Comparison of ENCODE assay signal across 1 cellular context in genomic region chr12:131863711-131864396, GRCh38.
A peak's percentile ranks its signal among the peaks of the same experiment; 100 is the strongest.
TF ChIP-seq lines count a peak whose summit lies in the region.

No MANE protein-coding gene starts in this region.

TF ChIP-seq in H1, 55 proteins besides CTCF, POLR2A, EP300 and RAD21:
- TF ChIP-seq HDAC2 (IDR thresholded peaks at IDR 0.05; ENCODE audit: borderline replicate concordance in 1 of 2, low read depth in 2 of 2, low read length in 2 of 2) (peak in 1 of 2 experiments; percentile 40; a peak in 1 of 4 replicates), GTF2F1 (IDR thresholded peaks at IDR 0.05; ENCODE audit: borderline replicate concordance, low read depth, low read length) (no peak), SRF (IDR thresholded peaks at IDR 0.05; ENCODE audit: low read depth, low read length) (no peak), NANOG (IDR thresholded peaks at IDR 0.05; ENCODE audit: insufficient read depth, low read depth, low read length, poor library complexity, severe bottlenecking) (no peak), KDM1A (IDR thresholded peaks at IDR 0.05; ENCODE audit: borderline replicate concordance, low read length) (peak; percentile 39; the same call in 1 of the 2 replicates), BCL11A (IDR thresholded peaks at IDR 0.05; ENCODE audit: low read depth in 2 of 2, low read length in 2 of 2) (no peak), SAP30 (IDR thresholded peaks at IDR 0.05; ENCODE audit: insufficient read depth, insufficient replicate concordance, low read length) (no peak), RFX5 (IDR thresholded peaks at IDR 0.05; ENCODE audit: borderline replicate concordance, low read depth, low read length) (no peak), BACH1 (IDR thresholded peaks at IDR 0.05; ENCODE audit: low read length) (0 out of 2 replicates have a peak, but pooled peaks have one; percentile 6), KDM4A (IDR thresholded peaks at IDR 0.05; ENCODE audit: low read depth, low read length, severe bottlenecking) (no peak), CBX5 (IDR thresholded peaks at IDR 0.05; ENCODE audit: low read depth, low read length) (no peak)
